Comparison of ENCODE assay signal across 23 cellular contexts in the genomic region with DNA sequence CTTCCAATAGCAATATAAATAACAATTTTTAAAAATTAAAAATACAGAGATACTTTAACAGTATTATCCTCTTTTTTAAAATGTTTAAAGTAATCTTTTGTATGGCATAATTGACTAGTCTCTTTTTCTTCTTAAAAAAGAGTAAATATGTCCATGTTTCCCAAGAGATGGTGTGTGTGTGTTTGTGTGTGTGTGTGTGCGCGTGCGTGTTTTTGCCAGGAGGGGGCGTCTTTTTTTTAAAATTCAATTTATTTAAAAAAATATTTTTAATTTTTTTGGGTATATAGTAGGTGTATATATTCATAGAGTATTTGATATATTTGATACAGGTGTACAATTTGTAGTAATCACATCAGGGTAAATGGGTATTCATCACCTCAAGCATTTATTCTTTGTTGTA.
DNase-seq lines count a peak whose midpoint lies in the region; ATAC-seq and TF ChIP-seq lines count a peak whose summit lies in the region.
"Had no signal": no experiment of that assay in that cellular context is flagged by ENCODE, and none has a peak within 500 bp of the region (broad histone marks: within the 10 kb centered on the region; RNA-seq: fewer than 3 reads in every experiment).

No MANE protein-coding gene starts in this region.

- H3K9ac ChIP-seq in H9 (ENCODE audit: extremely low read depth, insufficient read length, low read length): no peak overlapping the region
- H3K9ac ChIP-seq: BLaER1 had no signal

- no peak overlapping the region for H3K14ac ChIP-seq in H9 (ENCODE audit: insufficient read depth, low read length)

- H3T11ph ChIP-seq in H9 (ENCODE audit: low read length): no peak overlapping the region

- H2BK12ac ChIP-seq in H9 (ENCODE audit: insufficient read length, low read depth, low read length): no peak overlapping the region

- H3K27me3 Mint-ChIP-seq in H9 (ENCODE audit: low read depth) (no peaks in the 10 kb centered on the region), endothelial cell (ENCODE audit: unreplicated experiment) (no peaks in the 10 kb centered on the region), neural crest cell (ENCODE audit: low read depth) (no peaks in the 10 kb centered on the region)
- H3K27me3 Mint-ChIP-seq: activated CD4-positive, alpha-beta memory T cell treated with anti-CD3 and anti-CD28 coated beads, Interleukin-2, amount 10 ng/mL, durations not matched to agents 7 days and 5 days; activated T-cell treated with anti-CD3 and anti-CD28 coated beads, Interleukin-2, amount 50 U/mL, for 24 hours; memory B cell; natural killer cell treated with Interleukin-12 subunit alpha and Interleukin-12 subunit beta and Interleukin-15 and Interleukin-18, amount 100 ng/mL, for 72 hours; T-helper 17 cell had no signal

- H3K79me1 ChIP-seq in H9 (ENCODE audit: insufficient read depth, low read depth, low read length, poor library complexity, severe bottlenecking): no peaks in the 10 kb centered on the region

- H3K23me2 ChIP-seq in H9 (ENCODE audit: insufficient read length, low read depth, low read length, poor library complexity, severe bottlenecking): no peaks in the 10 kb centered on the region

- H2AFZ ChIP-seq in H9 (ENCODE audit: low read length): no peak overlapping the region

- no peak for DNase-seq in H9
- DNase-seq in Panc1 (ENCODE audit: low read depth, low spot score): no peak
- no peak for DNase-seq in endothelial cell (ENCODE audit: low spot score)
- no peak for DNase-seq in neural crest cell (ENCODE audit: low read depth, low spot score)
- no peak for DNase-seq in NCI-H2196 (lab: John Stamatoyannopoulos, UW; ENCODE audit: unreplicated experiment)
- DNase-seq in NCI-H1048 (lab: John Stamatoyannopoulos, UW): no peak
- DNase-seq: activated CD4-positive, alpha-beta memory T cell treated with anti-CD3 and anti-CD28 coated beads, Interleukin-2, amount 10 ng/mL, durations not matched to agents 7 days and 5 days; activated naive CD4-positive, alpha-beta T cell treated with anti-CD3 and anti-CD28 coated beads for 36 hours; activated T-cell treated with anti-CD3 and anti-CD28 coated beads, Interleukin-2, amount 50 U/mL, for 24 hours; DMS153; hypothalamus; kidney glomerular epithelial cell; MG63; NCI-H1694 treated with DMSO at 0.1 percent for 48 hours; NCI-H345; SHP77 treated with DMSO at 0.1 percent for 48 hours; T-helper 17 cell had no signal

- H3K9me3 ChIP-seq in H9 (ENCODE audit: control insufficient read depth, low read depth, low read length) (no peaks in the 10 kb centered on the region), Panc1 (ENCODE audit: control insufficient read depth, insufficient read depth, low read depth, low read length) (no peaks in the 10 kb centered on the region)
- H3K9me3 ChIP-seq: ascending aorta, BLaER1, MG63 had no signal

- no peaks in the 10 kb centered on the region for H3K27me3 ChIP-seq in H9 (ENCODE audit: insufficient read depth, low read length)
- H3K27me3 ChIP-seq in Panc1 (ENCODE audit: control insufficient read depth, insufficient read depth, low read length): no peaks in the 10 kb centered on the region
- H3K27me3 ChIP-seq: ascending aorta, BLaER1, MG63 had no signal

- H3K23ac ChIP-seq in H9 (ENCODE audit: insufficient read length, low read depth, low read length): no peak overlapping the region

- H3K27ac Mint-ChIP-seq in H9 (no peak overlapping the region), endothelial cell (ENCODE audit: unreplicated experiment) (no peak overlapping the region), neural crest cell (ENCODE audit: unreplicated experiment) (no peak overlapping the region)
- H3K27ac Mint-ChIP-seq: activated CD4-positive, alpha-beta memory T cell treated with anti-CD3 and anti-CD28 coated beads, Interleukin-2, amount 10 ng/mL, durations not matched to agents 7 days and 5 days; activated naive CD4-positive, alpha-beta T cell treated with anti-CD3 and anti-CD28 coated beads for 36 hours; activated T-cell treated with anti-CD3 and anti-CD28 coated beads, Interleukin-2, amount 50 U/mL, for 24 hours; memory B cell; natural killer cell treated with Interleukin-12 subunit alpha and Interleukin-12 subunit beta and Interleukin-15 and Interleukin-18, amount 100 ng/mL, for 72 hours; T-helper 17 cell had no signal

- H3K4ac ChIP-seq in H9 (ENCODE audit: low read depth, low read length): no peak overlapping the region

- H2BK15ac ChIP-seq in H9 (ENCODE audit: low read depth, low read length): no peak overlapping the region

- H3K4me2 ChIP-seq in H9 (ENCODE audit: insufficient read depth, insufficient read length, low read length): no peak overlapping the region
- H3K4me2 ChIP-seq: BLaER1 had no signal

- H4K8ac ChIP-seq in H9 (replicated peaks; ENCODE audit: insufficient read length, low read depth, low read length): no peak overlapping the region

- no peak overlapping the region for H3K27ac ChIP-seq in H9 (ENCODE audit: insufficient read length, low read depth, low read length)
- H3K27ac ChIP-seq in Panc1 (ENCODE audit: low read length): no peak overlapping the region
- H3K27ac ChIP-seq: ascending aorta, BLaER1 had no signal

- no peaks in the 10 kb centered on the region for H3K4me1 ChIP-seq in H9 (ENCODE audit: insufficient read depth, low read length)
- no peaks in the 10 kb centered on the region for H3K4me1 ChIP-seq in Panc1 (ENCODE audit: control insufficient read depth, insufficient read depth, low read length)
- H3K4me1 ChIP-seq: ascending aorta, BLaER1 had no signal

- peaks cover under 1 to 4% of the 10 kb centered on the region in 2 experiments; a peak in 1 of 4 replicates for H3K4me1 Mint-ChIP-seq in H9
- H3K4me1 Mint-ChIP-seq in endothelial cell (ENCODE audit: unreplicated experiment): peaks cover 8% of the 10 kb centered on the region
- peaks cover 6% of the 10 kb centered on the region for H3K4me1 Mint-ChIP-seq in neural crest cell
- H3K4me1 Mint-ChIP-seq: activated CD4-positive, alpha-beta memory T cell treated with anti-CD3 and anti-CD28 coated beads, Interleukin-2, amount 10 ng/mL, durations not matched to agents 7 days and 5 days; memory B cell; T-helper 17 cell had no signal

- no peak overlapping the region for H3K56ac ChIP-seq in H9 (ENCODE audit: insufficient read length, low read depth, low read length)

- TF ChIP-seq CTCF in H9 (conservative IDR thresholded peaks at IDR 0.05): peak; percentile 64
- peak; percentile 6; the same call in 1 of the 2 replicates for TF ChIP-seq CTCF in Panc1 (IDR thresholded peaks at IDR 0.05)
- TF ChIP-seq CTCF in endothelial cell (IDR thresholded peaks at IDR 0.05; ENCODE audit: unreplicated experiment): peak; percentile 66
- peak; percentile 60 for TF ChIP-seq CTCF in neural crest cell (conservative IDR thresholded peaks at IDR 0.05)

- H4K5ac ChIP-seq in H9 (ENCODE audit: insufficient read length, low read depth, low read length): no peak overlapping the region

- H3K79me2 ChIP-seq in H9 (ENCODE audit: insufficient read depth, low read length): no peaks in the 10 kb centered on the region

- no peaks in the 10 kb centered on the region for H3K36me3 ChIP-seq in Panc1 (ENCODE audit: control insufficient read depth, insufficient read depth, low read length)
- H3K36me3 ChIP-seq: ascending aorta, BLaER1, MG63 had no signal

- no peak overlapping the region for H3K4me3 ChIP-seq in Panc1 (ENCODE audit: low read depth in 2 of 2, low read length in 2 of 2)
- H3K4me3 ChIP-seq: ascending aorta, BLaER1, MG63 had no signal

- ATAC-seq in Panc1 (no peak), HG02981 (IDR thresholded peaks at IDR 0.05; ENCODE audit: unreplicated experiment) (no peak), HG03565 (IDR thresholded peaks at IDR 0.05; ENCODE audit: unreplicated experiment) (no peak)
- ATAC-seq: natural killer cell treated with Interleukin-12 subunit alpha and Interleukin-12 subunit beta and Interleukin-15 and Interleukin-18, amount 100 ng/mL, for 72 hours; T-helper 17 cell had no signal

- no peaks in the 10 kb centered on the region for H4K20me1 ChIP-seq in H9 (ENCODE audit: control insufficient read depth, insufficient read depth, insufficient read length)
- H4K20me1 ChIP-seq: BLaER1 had no signal

- no peaks in the 10 kb centered on the region; a peak in 3 of 5 replicates for H3K9me3 Mint-ChIP-seq in H9
- H3K9me3 Mint-ChIP-seq in endothelial cell (ENCODE audit: unreplicated experiment): no peaks in the 10 kb centered on the region
- H3K9me3 Mint-ChIP-seq in neural crest cell: peaks cover 5% of the 10 kb centered on the region

- H4K91ac ChIP-seq in H9 (ENCODE audit: insufficient read length, low read depth, low read length): no peak overlapping the region

- in situ Hi-C loops in Panc1 (cut with HindIII; ENCODE audit: low pct_unique_long_range_greater_than_20kb, low sequenced_read_pairs): no loop called here

- no peak overlapping the region for H2AK5ac ChIP-seq in H9 (ENCODE audit: insufficient read length, low read length)

- H3K4me3 Mint-ChIP-seq in H9 (no peak overlapping the region), endothelial cell (ENCODE audit: unreplicated experiment) (no peak overlapping the region), neural crest cell (no peak overlapping the region)
- H3K4me3 Mint-ChIP-seq: activated CD4-positive, alpha-beta memory T cell treated with anti-CD3 and anti-CD28 coated beads, Interleukin-2, amount 10 ng/mL, durations not matched to agents 7 days and 5 days; activated naive CD4-positive, alpha-beta T cell treated with anti-CD3 and anti-CD28 coated beads for 36 hours; activated T-cell treated with anti-CD3 and anti-CD28 coated beads, Interleukin-2, amount 50 U/mL, for 24 hours; memory B cell; natural killer cell treated with Interleukin-12 subunit alpha and Interleukin-12 subunit beta and Interleukin-15 and Interleukin-18, amount 100 ng/mL, for 72 hours; T-helper 17 cell had no signal

- CTCF ChIA-PET in Panc1 (lab: Charles Lee): no interaction called here

- WGBS in H9 (ENCODE audit: extremely low coverage, insufficient read length, low lambda C conversion rate): no CpG with 5 or more reads among the region's 4 CpGs

- H3K36me3 Mint-ChIP-seq in H9 (ENCODE audit: insufficient read depth in 1 of 3, low read depth in 3 of 3): no peaks in the 10 kb centered on the region
- no peaks in the 10 kb centered on the region for H3K36me3 Mint-ChIP-seq in endothelial cell (ENCODE audit: low read depth, unreplicated experiment)
- no peaks in the 10 kb centered on the region for H3K36me3 Mint-ChIP-seq in neural crest cell (ENCODE audit: low read depth)
- H3K36me3 Mint-ChIP-seq: memory B cell; natural killer cell treated with Interleukin-12 subunit alpha and Interleukin-12 subunit beta and Interleukin-15 and Interleukin-18, amount 100 ng/mL, for 72 hours had no signal

- no peak overlapping the region for H2BK20ac ChIP-seq in H9 (ENCODE audit: low read depth, low read length, poor library complexity, severe bottlenecking)

- POLR2A ChIA-PET in Panc1 (lab: Charles Lee): no interaction called here

- no peak overlapping the region for H2BK5ac ChIP-seq in H9 (ENCODE audit: insufficient read length, low read length)

- no TSS peak for BruUV-seq in Panc1 (replicated peaks; lab: Mats Ljungman, UMichigan)

- intact Hi-C loops in Panc1 (cut with micrococcal nuclease; ENCODE audit: unreplicated experiment): no loop called here

- no peak overlapping the region for H3K18ac ChIP-seq in H9 (ENCODE audit: insufficient read length, low read depth, low read length)

- H2BK120ac ChIP-seq in H9 (ENCODE audit: low read depth, low read length, poor library complexity, severe bottlenecking): no peak overlapping the region

Comparison
In these comparisons a context has a peak if more than half of its experiments do, and no peak if none do; other contexts are left out.
1. CTCF ChIP-seq: peak in every context shown above with its lines; median percentile 66 in endothelial cell; 64 in H9; 60 in neural crest cell; 6 in Panc1.